ENCODE assay signal across 17 cellular contexts in genomic region chr11:846496-847098, GRCh38. TPM values are rescaled to one million over a fixed set of nuclear protein-coding genes. Genes with fewer than 3 reads are reported as not detected.
A peak's percentile ranks its signal among the peaks of the same experiment; 100 is the strongest.
DNase-seq lines count a peak whose midpoint lies in the region; ATAC-seq, FAIRE-seq and TF ChIP-seq lines count a peak whose summit lies in the region.
"Had no signal": no experiment of that assay in that cellular context is flagged by ENCODE, and none has a peak within 500 bp of the region (broad histone marks: within the 10 kb centered on the region; RNA-seq: fewer than 3 reads in every experiment).

No MANE protein-coding gene starts in this region.

- TF ChIP-seq CTCF in HEK293 (tag by site-specific recombination; IDR thresholded peaks at IDR 0.05) (no peak), bronchial epithelial cell (IDR thresholded peaks at IDR 0.05; ENCODE audit: insufficient read depth, low read length, severe bottlenecking) (no peak), mesothelial cell of epicardium (IDR thresholded peaks at IDR 0.05; ENCODE audit: unreplicated experiment) (no peak)

- peak overlapping the region; percentile 30 for H3K27ac Mint-ChIP-seq in mesothelial cell of epicardium
- no peak overlapping the region for H3K27ac Mint-ChIP-seq in activated CD8-positive, alpha-beta T cell treated with anti-CD3 and anti-CD28 coated beads, Interleukin-2, amount 10 ng/mL, durations not matched to agents 7 days and 5 days
- H3K27ac Mint-ChIP-seq: B cell, T-cell had no signal

- peak; percentile 90 for FAIRE-seq in bronchial epithelial cell (lab: Jason Lieb, UNC)
- FAIRE-seq: GM12891 had no signal

- H3K9me3 Mint-ChIP-seq in mesothelial cell of epicardium: no peaks in the 10 kb centered on the region
- H3K9me3 Mint-ChIP-seq in activated CD8-positive, alpha-beta T cell treated with anti-CD3 and anti-CD28 coated beads, Interleukin-2, amount 10 ng/mL, durations not matched to agents 7 days and 5 days (ENCODE audit: insufficient read depth): no peaks in the 10 kb centered on the region
- H3K9me3 Mint-ChIP-seq: T-cell had no signal

- H3K27me3 ChIP-seq in ACC112 (ENCODE audit: insufficient read depth, low read length) (no peaks in the 10 kb centered on the region), bronchial epithelial cell (ENCODE audit: control insufficient read depth, insufficient read depth, low read length) (no peaks in the 10 kb centered on the region)

- no peaks in the 10 kb centered on the region for H3K9me3 ChIP-seq in HEK293 (ENCODE audit: control insufficient read depth, insufficient read depth, low read depth, low read length)

- H3K79me2 ChIP-seq in ACC112 (ENCODE audit: control insufficient read depth, insufficient read depth, low read length, unreplicated experiment): peaks cover 71% of the 10 kb centered on the region

- H3K4me3 Mint-ChIP-seq in mesothelial cell of epicardium: no peak overlapping the region
- no peak overlapping the region for H3K4me3 Mint-ChIP-seq in activated CD8-positive, alpha-beta T cell treated with anti-CD3 and anti-CD28 coated beads, Interleukin-2, amount 10 ng/mL, durations not matched to agents 7 days and 5 days
- H3K4me3 Mint-ChIP-seq: B cell, T-cell had no signal

- POLR2A ChIA-PET in HEK293 (lab: Yijun Ruan, JAX): interaction anchor here (1.5 to 1.9 kb wide), 2 partner anchors 11 to 27 kb away, joined by 3 to 6 read pairs; partner anchors contain the start of gene PNPLA2
- POLR2A ChIA-PET in activated CD8-positive, alpha-beta T cell treated with anti-CD3 and anti-CD28 coated beads, Interleukin-2, amount 10 ng/mL, durations not matched to agents 7 days and 5 days (lab: Charles Lee): interaction anchor here (1.6 kb wide), 1 partner anchor 10 kb away, joined by 3 read pairs; no protein-coding TSS in a partner anchor

- peaks cover 34% of the 10 kb centered on the region for H3K4me1 ChIP-seq in ACC112 (ENCODE audit: control insufficient read depth, insufficient read depth, low read length, unreplicated experiment)
- 0 out of 2 replicates have a peak, but pooled peaks cover 6% of the 10 kb centered on the region for H3K4me1 ChIP-seq in HEK293 (ENCODE audit: control insufficient read depth, insufficient read depth, low read length)

- DNase-seq in bronchial epithelial cell (ENCODE audit: low read depth) (peak; percentile 87), mesothelial cell of epicardium (ENCODE audit: low spot score in 2 of 2, unreplicated experiment in 2 of 2) (no peak)
- no peak for DNase-seq in activated CD8-positive, alpha-beta T cell treated with anti-CD3 and anti-CD28 coated beads, Interleukin-2, amount 10 ng/mL, durations not matched to agents 7 days and 5 days
- DNase-seq: activated CD4-positive, alpha-beta T cell treated with anti-CD3 and anti-CD28 coated beads for 1 hour; aorta; DND-41; effector CD8-positive, alpha-beta T cell; stimulated activated CD4-positive, alpha-beta T cell treated with anti-CD3 and anti-CD28 coated beads, Interleukin-12 subunit alpha, Interleukin-12 subunit beta, amount 100 ng/mL, for 4 hours; T-cell had no signal

- H3K27me3 Mint-ChIP-seq in mesothelial cell of epicardium (ENCODE audit: low read depth): no peaks in the 10 kb centered on the region
- peaks cover 5% of the 10 kb centered on the region for H3K27me3 Mint-ChIP-seq in activated CD8-positive, alpha-beta T cell treated with anti-CD3 and anti-CD28 coated beads, Interleukin-2, amount 10 ng/mL, durations not matched to agents 7 days and 5 days (ENCODE audit: low read depth)
- H3K27me3 Mint-ChIP-seq: B cell had no signal

- H3K4me3 ChIP-seq in ACC112 (ENCODE audit: low read depth, low read length) (peak overlapping the region; percentile 88), HEK293 (ENCODE audit: low read depth, low read length) (no peak overlapping the region), bronchial epithelial cell (ENCODE audit: low read depth, low read length) (no peak overlapping the region)
- H3K4me3 ChIP-seq: lung had no signal

- CTCF ChIA-PET in HEK293 (lab: Yijun Ruan, JAX): interaction anchor here (0.6 to 2.3 kb wide), 3 partner anchors 18 to 205 kb away, joined by 3 to 9 read pairs (median 3); partner anchors contain the start of gene TALDO1
- CTCF ChIA-PET in activated CD8-positive, alpha-beta T cell treated with anti-CD3 and anti-CD28 coated beads, Interleukin-2, amount 10 ng/mL, durations not matched to agents 7 days and 5 days (lab: Charles Lee): interaction anchor here (1.5 to 3.7 kb wide), 3 partner anchors 52 to 204 kb away, joined by 3 to 28 read pairs (median 7); partner anchors contain the start of gene CHID1

- H3K27ac ChIP-seq in ACC112 (ENCODE audit: low read depth, low read length): peak overlapping the region; percentile 93
- no peak overlapping the region for H3K27ac ChIP-seq in HEK293 (ENCODE audit: extremely low read depth, low read depth, low read length)

- H3K4me1 Mint-ChIP-seq in mesothelial cell of epicardium: peaks cover 40% of the 10 kb centered on the region
- H3K4me1 Mint-ChIP-seq in activated CD8-positive, alpha-beta T cell treated with anti-CD3 and anti-CD28 coated beads, Interleukin-2, amount 10 ng/mL, durations not matched to agents 7 days and 5 days (ENCODE audit: low read depth): peaks cover 20% of the 10 kb centered on the region

- no peaks in the 10 kb centered on the region for H3K36me3 Mint-ChIP-seq in mesothelial cell of epicardium
- no peaks in the 10 kb centered on the region for H3K36me3 Mint-ChIP-seq in activated CD8-positive, alpha-beta T cell treated with anti-CD3 and anti-CD28 coated beads, Interleukin-2, amount 10 ng/mL, durations not matched to agents 7 days and 5 days (ENCODE audit: low read depth)
- H3K36me3 Mint-ChIP-seq: T-cell had no signal

- no peaks in the 10 kb centered on the region; the same call in 1 of the 2 replicates for H3K36me3 ChIP-seq in ACC112 (ENCODE audit: insufficient read depth, low read length)
- H3K36me3 ChIP-seq in HEK293 (ENCODE audit: control insufficient read depth in 2 of 2, insufficient read depth in 1 of 2, low read length in 2 of 2): no peaks in the 10 kb centered on the region
- no peaks in the 10 kb centered on the region for H3K36me3 ChIP-seq in bronchial epithelial cell (ENCODE audit: control insufficient read depth, insufficient read depth, low read length)

- no peak overlapping the region for H2AFZ ChIP-seq in ACC112 (ENCODE audit: low read length, unreplicated experiment)

- no peak for ATAC-seq in GM21723 (IDR thresholded peaks at IDR 0.05; ENCODE audit: unreplicated experiment)
- ATAC-seq in GM18858 (IDR thresholded peaks at IDR 0.05; ENCODE audit: unreplicated experiment): no peak
- ATAC-seq in activated CD8-positive, alpha-beta T cell treated with anti-CD3 and anti-CD28 coated beads, Interleukin-2, amount 10 ng/mL, durations not matched to agents 7 days and 5 days: no peak
- no peak for ATAC-seq in HG03432 (IDR thresholded peaks at IDR 0.05; ENCODE audit: unreplicated experiment)
- ATAC-seq: T-cell had no signal

TF ChIP-seq in HEK293, 187 proteins besides CTCF, POLR2A, EP300 and RAD21:
- TF ChIP-seq ZNF600 (tag by site-specific recombination; IDR thresholded peaks at IDR 0.05) (0 out of 2 replicates have a peak, but pooled peaks have one; percentile 2), ZNF561 (tag by site-specific recombination; IDR thresholded peaks at IDR 0.05; ENCODE audit: borderline replicate concordance) (no peak), HIC1 (tag by site-specific recombination; IDR thresholded peaks at IDR 0.05) (peak; percentile 48; the same call in 1 of the 2 replicates)

RNA-seq across cellular contexts. Expression of gene TSPAN4, which starts 3.9 kb away (rescaled TPM):
- total RNA-seq in bronchial epithelial cell (50.8 and 71.6 TPM in 2 replicates), mesothelial cell of epicardium (94.1 to 98.8 TPM (median 96.6 TPM) in 3 replicates)
- 10 to 100 TPM; 20.0 to 21.7 TPM for total RNA-seq in activated CD8-positive, alpha-beta T cell treated with anti-CD3 and anti-CD28 coated beads, Interleukin-2, amount 10 ng/mL, durations not matched to agents 7 days and 5 days

RNA-seq across cellular contexts. Expression of gene POLR2L, which starts 4.3 kb away (rescaled TPM):
- total RNA-seq in bronchial epithelial cell: 8.7 and 51.6 TPM in 2 replicates
- total RNA-seq in mesothelial cell of epicardium: 78.7 to 80.2 TPM (median 79.8 TPM) in 3 replicates
- total RNA-seq in activated CD8-positive, alpha-beta T cell treated with anti-CD3 and anti-CD28 coated beads, Interleukin-2, amount 10 ng/mL, durations not matched to agents 7 days and 5 days: 100 to 1,000 TPM; 127 to 140 TPM

RNA-seq across cellular contexts. Expression of gene CD151, which starts 13.8 kb away (rescaled TPM):
- total RNA-seq in bronchial epithelial cell (321 and 324 TPM in 2 replicates), mesothelial cell of epicardium (125 to 142 TPM (median 140 TPM) in 3 replicates)
- total RNA-seq in activated CD8-positive, alpha-beta T cell treated with anti-CD3 and anti-CD28 coated beads, Interleukin-2, amount 10 ng/mL, durations not matched to agents 7 days and 5 days: 10 to 100 TPM; 27.0 to 29.7 TPM

RNA-seq across cellular contexts. Expression of gene CRACR2B, which starts 18.9 kb away (rescaled TPM):
- total RNA-seq in bronchial epithelial cell: 0.51 and 0.53 TPM in 2 replicates
- 9.9 to 10.6 TPM (median 10.0 TPM) in 3 replicates for total RNA-seq in mesothelial cell of epicardium
- 10 to 100 TPM; 17.2 to 18.7 TPM for total RNA-seq in activated CD8-positive, alpha-beta T cell treated with anti-CD3 and anti-CD28 coated beads, Interleukin-2, amount 10 ng/mL, durations not matched to agents 7 days and 5 days

RNA-seq across cellular contexts. Expression of gene PNPLA2, which starts 27.9 kb away (rescaled TPM):
- total RNA-seq in bronchial epithelial cell: 9.0 and 15.6 TPM in 2 replicates
- total RNA-seq in mesothelial cell of epicardium: 41.3 to 50.9 TPM (median 50.0 TPM) in 3 replicates
- total RNA-seq in activated CD8-positive, alpha-beta T cell treated with anti-CD3 and anti-CD28 coated beads, Interleukin-2, amount 10 ng/mL, durations not matched to agents 7 days and 5 days: 10 to 100 TPM; 67.3 to 76.6 TPM
